ENCODE assay signal across 9 cellular contexts in the genomic region with DNA sequence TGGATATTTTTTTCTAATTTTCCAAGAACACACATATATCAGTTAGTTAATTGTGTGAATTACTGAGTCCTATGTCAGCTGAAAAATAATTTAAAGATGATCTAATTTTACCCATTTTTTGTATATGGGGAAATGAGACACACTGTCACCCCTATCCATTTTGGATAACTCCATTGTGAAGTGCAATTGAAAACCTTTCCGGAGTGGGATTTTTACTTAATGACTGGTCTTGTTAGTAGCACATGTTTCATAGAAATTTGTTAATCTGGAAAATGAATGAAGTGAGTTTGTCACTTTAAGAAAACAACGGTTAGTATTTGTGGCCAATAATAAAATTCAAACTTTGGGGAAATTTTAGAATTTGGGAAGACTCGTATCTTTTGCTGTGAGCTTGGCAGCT. TPM values are rescaled to one million over a fixed set of nuclear protein-coding genes. Genes with fewer than 3 reads are reported as not detected.
DNase-seq lines count a peak whose midpoint lies in the region; ATAC-seq, FAIRE-seq and TF ChIP-seq lines count a peak whose summit lies in the region.
"Had no signal": no experiment of that assay in that cellular context is flagged by ENCODE, and none has a peak within 500 bp of the region (broad histone marks: within the 10 kb centered on the region; RNA-seq: fewer than 3 reads in every experiment).

No MANE protein-coding gene starts in this region.

- peak overlapping the region; percentile 90 for H3K4me3 ChIP-seq in DOHH2 (ENCODE audit: low read length)
- peak overlapping the region; percentile 79 for H3K4me3 ChIP-seq in LNCaP clone FGC (ENCODE audit: low read depth, low read length)
- H3K4me3 ChIP-seq in WERI-Rb-1 (ENCODE audit: low read depth, low read length), result no peak overlapping the region

- H3K9me2 ChIP-seq in DOHH2 (replicated peaks; ENCODE audit: control insufficient read depth, low read length), result no peaks in the 10 kb centered on the region

- peaks cover 59% of the 10 kb centered on the region for H3K4me1 Mint-ChIP-seq in chondrocyte (ENCODE audit: low read depth)
- H3K4me1 Mint-ChIP-seq in naive thymus-derived CD8-positive, alpha-beta T cell, result peaks cover 24 to 63% (median 50%) of the 10 kb centered on the region in 4 donors

- peaks cover 95% of the 10 kb centered on the region for H3K79me2 ChIP-seq in DOHH2 (ENCODE audit: control insufficient read depth, low read length)

- peaks cover 46% of the 10 kb centered on the region for H3K36me3 Mint-ChIP-seq in chondrocyte (ENCODE audit: low read depth)
- H3K36me3 Mint-ChIP-seq in naive thymus-derived CD8-positive, alpha-beta T cell, result peaks cover 0 to 34% (median 4%) of the 10 kb centered on the region in 3 donors

- DNase-seq in LNCaP clone FGC (ENCODE audit: low read depth) (no peak), chondrocyte (ENCODE audit: low spot score) (no peak), WERI-Rb-1 (no peak), AG20443 (ENCODE audit: low spot score) (no peak), HuH-7 (ENCODE audit: low spot score) (no peak), RCC 7860 (ENCODE audit: low spot score) (no peak)
- DNase-seq in naive thymus-derived CD8-positive, alpha-beta T cell, result no peak

- H3K27ac Mint-ChIP-seq in chondrocyte (ENCODE audit: unreplicated experiment), result peak overlapping the region; percentile 100
- peak overlapping the region in 7 of 10 donors; percentile 13 to 100 (median 22) for H3K27ac Mint-ChIP-seq in naive thymus-derived CD8-positive, alpha-beta T cell

- H4K20me1 ChIP-seq in DOHH2 (ENCODE audit: control insufficient read depth, insufficient read depth, low read depth, low read length), result peaks cover 31% of the 10 kb centered on the region; the same call in 1 of the 2 replicates

- H3K9me3 Mint-ChIP-seq in chondrocyte (ENCODE audit: low read depth), result no peaks in the 10 kb centered on the region
- H3K9me3 Mint-ChIP-seq in naive thymus-derived CD8-positive, alpha-beta T cell, result no peaks in the 10 kb centered on the region

- no peak for FAIRE-seq in RCC 7860 (lab: Jason Lieb, UNC)

- no peak for TF ChIP-seq CTCF in DOHH2 (IDR thresholded peaks at IDR 0.05; ENCODE audit: low read depth, low read length, poor library complexity, severe bottlenecking)
- TF ChIP-seq CTCF in LNCaP clone FGC (IDR thresholded peaks at IDR 0.05; ENCODE audit: control insufficient read depth, extremely low read depth, insufficient read depth), result no peak
- TF ChIP-seq CTCF in chondrocyte (IDR thresholded peaks at IDR 0.05), result no peak
- no peak for TF ChIP-seq CTCF in WERI-Rb-1 (IDR thresholded peaks at IDR 0.05; ENCODE audit: low read depth, low read length)

- H3K4me3 Mint-ChIP-seq in chondrocyte (ENCODE audit: unreplicated experiment), result peak overlapping the region; percentile 100
- H3K4me3 Mint-ChIP-seq in naive thymus-derived CD8-positive, alpha-beta T cell, result peak overlapping the region; percentile 95 to 100 (median 98)

- POLR2A ChIA-PET in naive thymus-derived CD8-positive, alpha-beta T cell (lab: Charles Lee), result no interaction called here

- H3K36me3 ChIP-seq in DOHH2 (ENCODE audit: control insufficient read depth, low read length) (peaks cover 76% of the 10 kb centered on the region), WERI-Rb-1 (peaks cover 52% of the 10 kb centered on the region)

- no peaks in the 10 kb centered on the region for H3K27me3 Mint-ChIP-seq in chondrocyte (ENCODE audit: low read depth)
- H3K27me3 Mint-ChIP-seq in naive thymus-derived CD8-positive, alpha-beta T cell, result no peaks in the 10 kb centered on the region

- H3K4me2 ChIP-seq in DOHH2 (ENCODE audit: low read length), result peak overlapping the region; percentile 97

- peaks cover 25% of the 10 kb centered on the region for H3K4me1 ChIP-seq in DOHH2 (ENCODE audit: control insufficient read depth, low read length)
- H3K4me1 ChIP-seq: parathyroid adenoma had no signal

- H3K27me3 ChIP-seq in DOHH2 (ENCODE audit: control insufficient read depth, low read length) (no peaks in the 10 kb centered on the region), WERI-Rb-1 (ENCODE audit: insufficient read depth, low read depth, severe bottlenecking) (no peaks in the 10 kb centered on the region)

- no peak for ATAC-seq in naive thymus-derived CD8-positive, alpha-beta T cell

- no peaks in the 10 kb centered on the region for H3K9me3 ChIP-seq in DOHH2 (ENCODE audit: control insufficient read depth, insufficient read depth, low read length)
- H3K9me3 ChIP-seq in WERI-Rb-1 (ENCODE audit: severe bottlenecking), result no peaks in the 10 kb centered on the region

- peaks cover 14% of the 10 kb centered on the region for H3F3A ChIP-seq in DOHH2 (ENCODE audit: control insufficient read depth, insufficient read depth)

- H3K27ac ChIP-seq in DOHH2 (ENCODE audit: low read depth, low read length) (no peak overlapping the region), WERI-Rb-1 (no peak overlapping the region)
- H3K27ac ChIP-seq: parathyroid adenoma had no signal

RNA-seq across cellular contexts. Expression of a gene that starts 2.0 kb away (rescaled TPM):
- 224 to 583 TPM (median 581 TPM) in 3 replicates for total RNA-seq in chondrocyte
- 100 to 1,000 TPM; 121 to 130 TPM for total RNA-seq in naive thymus-derived CD8-positive, alpha-beta T cell
- polyA plus RNA-seq in naive thymus-derived CD8-positive, alpha-beta T cell, result 100 to 1,000 TPM in 1 of 3 donors, 10 to 100 TPM in 2; 64.4 to 102 (median 73.0) TPM
